Comparison of ENCODE assay signal across 20 cellular contexts in the genomic region with DNA sequence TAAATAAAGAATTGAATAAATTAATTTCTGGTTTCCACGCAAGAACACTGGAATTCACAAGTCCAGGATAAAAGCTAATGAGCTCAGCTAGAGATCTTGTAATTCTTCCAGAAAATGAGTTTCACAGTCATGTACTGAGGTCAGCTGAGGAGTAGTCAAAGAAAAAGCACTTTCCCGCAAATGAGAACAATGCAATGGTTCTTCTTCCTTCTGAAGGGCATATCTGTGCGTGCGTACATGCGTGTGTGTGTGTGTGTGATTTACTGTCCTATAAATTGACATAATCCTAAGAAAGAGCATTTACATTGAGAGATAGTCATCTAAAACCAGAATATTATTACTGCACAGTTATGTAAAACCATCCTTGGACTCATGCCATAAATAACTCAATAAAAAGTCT.
A peak's percentile ranks its signal among the peaks of the same experiment; 100 is the strongest.
DNase-seq lines count a peak whose midpoint lies in the region; ATAC-seq and TF ChIP-seq lines count a peak whose summit lies in the region.
"Had no signal": no experiment of that assay in that cellular context is flagged by ENCODE, and none has a peak within 500 bp of the region (broad histone marks: within the 10 kb centered on the region; RNA-seq: fewer than 3 reads in every experiment).

No MANE protein-coding gene starts in this region.

- no peak overlapping the region for H3K27ac Mint-ChIP-seq in MCF 10A (ENCODE audit: low read depth, unreplicated experiment)
- H3K27ac Mint-ChIP-seq: B cell; CD4-positive, CD25-positive, alpha-beta regulatory T cell; CD8-positive, alpha-beta T cell; H9 had no signal

- H3K4me3 ChIP-seq in PC-3 (ENCODE audit: low read length) (no peak overlapping the region), SK-N-MC (no peak overlapping the region), body of pancreas (no peak overlapping the region)
- H3K4me3 ChIP-seq: BLaER1, GM12878, GM23248 had no signal

- H3K9ac ChIP-seq in PC-3 (ENCODE audit: low read length), result no peak overlapping the region
- H3K9ac ChIP-seq in SK-N-MC (ENCODE audit: insufficient read length), result no peak overlapping the region
- H3K9ac ChIP-seq: BLaER1, GM23248 had no signal

- no peaks in the 10 kb centered on the region for H3F3A ChIP-seq in PC-3 (ENCODE audit: low read length, unreplicated experiment)

- DNase-seq in PC-3 (peak; percentile 17), SK-N-MC (ENCODE audit: low read depth, low spot score) (peak; percentile 67), foreskin melanocyte (peak; percentile 97), GOT3 (lab: John Stamatoyannopoulos, UW) (no peak), MCF 10A (ENCODE audit: unreplicated experiment) (no peak), NCI-H82 treated with DMSO at 0.1 percent for 48 hours (lab: John Stamatoyannopoulos, UW; ENCODE audit: unreplicated experiment) (no peak), body of pancreas (no peak)
- DNase-seq: CD4-positive, CD25-positive, alpha-beta regulatory T cell; CD8-positive, alpha-beta T cell; DMS 273 treated with DMSO at 0.1 percent for 48 hours; DMS79; EL; GDM1; GM23248; H9 had no signal

- H3K4me1 Mint-ChIP-seq in MCF 10A (ENCODE audit: insufficient read depth, unreplicated experiment), result no peaks in the 10 kb centered on the region
- H3K4me1 Mint-ChIP-seq: B cell; CD4-positive, CD25-positive, alpha-beta regulatory T cell; H9 had no signal

- WGBS in body of pancreas, 2 donors, result 65 to 81% methylated on average over 5 of the region's 5 CpGs

- H3K4me3 Mint-ChIP-seq in MCF 10A (ENCODE audit: unreplicated experiment), result no peak overlapping the region
- H3K4me3 Mint-ChIP-seq: B cell; CD4-positive, CD25-positive, alpha-beta regulatory T cell; CD8-positive, alpha-beta T cell; H9 had no signal

- no peak for TF ChIP-seq POLR2A in body of pancreas (IDR thresholded peaks at IDR 0.05)

- TF ChIP-seq CTCF in PC-3 (conservative IDR thresholded peaks at IDR 0.05; ENCODE audit: low read depth, low read length), result no peak
- no peak for TF ChIP-seq CTCF in MCF 10A (IDR thresholded peaks at IDR 0.05; ENCODE audit: unreplicated experiment)
- no peak for TF ChIP-seq CTCF in body of pancreas (IDR thresholded peaks at IDR 0.05)

- intact Hi-C loops in PC-3 (cut with micrococcal nuclease) (no loop called here), MCF 10A (cut with micrococcal nuclease) (no loop called here), body of pancreas (cut with DNase I) (no loop called here)

- CTCF ChIA-PET in PC-3 (lab: Charles Lee), result no interaction called here
- CTCF ChIA-PET in MCF 10A (lab: Yijun Ruan, JAX), result interaction anchor here (0.6 kb wide), 1 partner anchor 1994 kb away, joined by 3 read pairs; no protein-coding TSS in a partner anchor

- no peaks in the 10 kb centered on the region for H3K9me3 Mint-ChIP-seq in MCF 10A (ENCODE audit: unreplicated experiment)
- H3K9me3 Mint-ChIP-seq: H9 had no signal

- H3K27me3 ChIP-seq in PC-3 (ENCODE audit: low read length) (no peaks in the 10 kb centered on the region), body of pancreas (no peaks in the 10 kb centered on the region)
- H3K27me3 ChIP-seq: BLaER1 had no signal

- POLR2A ChIA-PET in PC-3 (lab: Charles Lee; ENCODE audit: unreplicated experiment) (no interaction called here), MCF 10A (lab: Yijun Ruan, JAX) (no interaction called here)

- H3K27ac ChIP-seq in PC-3 (ENCODE audit: low read length) (no peak overlapping the region), SK-N-MC (no peak overlapping the region), body of pancreas (no peak overlapping the region)
- H3K27ac ChIP-seq: BLaER1, C4-2B, GM23248 had no signal

- H4K20me1 ChIP-seq in PC-3 (ENCODE audit: low read length), result no peaks in the 10 kb centered on the region
- H4K20me1 ChIP-seq: BLaER1 had no signal

- H3K36me3 ChIP-seq in PC-3 (ENCODE audit: low read depth, low read length) (no peaks in the 10 kb centered on the region), SK-N-MC (ENCODE audit: insufficient read depth, low read length) (no peaks in the 10 kb centered on the region), body of pancreas (replicated peaks in 1 of 2; ENCODE audit: insufficient read depth in 1 of 2, low read depth in 2 of 2) (no peaks in the 10 kb centered on the region)
- H3K36me3 ChIP-seq: BLaER1 had no signal

- no peaks in the 10 kb centered on the region for H3K79me2 ChIP-seq in PC-3 (ENCODE audit: low read length)

- BruUV-seq in PC-3 (replicated peaks; lab: Mats Ljungman, UMichigan) (no TSS peak), MCF 10A (replicated peaks; lab: Mats Ljungman, UMichigan) (no TSS peak)

- no peaks in the 10 kb centered on the region for H3K4me1 ChIP-seq in PC-3 (ENCODE audit: insufficient read depth, low read length)
- H3K4me1 ChIP-seq in body of pancreas, result no peaks in the 10 kb centered on the region
- H3K4me1 ChIP-seq: BLaER1 had no signal

- H3K9me3 ChIP-seq in PC-3 (ENCODE audit: low read length) (no peaks in the 10 kb centered on the region), SK-N-MC (ENCODE audit: low read depth, low read length) (no peaks in the 10 kb centered on the region), body of pancreas (no peaks in the 10 kb centered on the region)
- H3K9me3 ChIP-seq: BLaER1 had no signal

- peak; percentile 18; the same call in 1 of the 2 replicates for ATAC-seq in PC-3
- no peak for ATAC-seq in body of pancreas
- ATAC-seq: CD8-positive, alpha-beta T cell; GM12878; HCT116 had no signal

- H3K27me3 Mint-ChIP-seq in MCF 10A (ENCODE audit: insufficient read depth, unreplicated experiment), result no peaks in the 10 kb centered on the region
- H3K27me3 Mint-ChIP-seq: B cell; CD4-positive, CD25-positive, alpha-beta regulatory T cell had no signal

- no peak overlapping the region for H2AFZ ChIP-seq in PC-3 (ENCODE audit: low read length)
- H2AFZ ChIP-seq: GM23248 had no signal

- H3K36me3 Mint-ChIP-seq in MCF 10A (ENCODE audit: insufficient read depth, unreplicated experiment), result no peaks in the 10 kb centered on the region
- H3K36me3 Mint-ChIP-seq: CD4-positive, CD25-positive, alpha-beta regulatory T cell; CD8-positive, alpha-beta T cell had no signal

- H3K9me2 ChIP-seq in PC-3 (replicated peaks; ENCODE audit: low read length), result no peaks in the 10 kb centered on the region

- H3K4me2 ChIP-seq in PC-3 (ENCODE audit: low read length), result no peak overlapping the region
- H3K4me2 ChIP-seq: BLaER1 had no signal

Comparison
In these comparisons a context has a peak if more than half of its experiments do, and no peak if none do; other contexts are left out.
1. DNase-seq: peak in PC-3 (single experiment), SK-N-MC (single experiment) and foreskin melanocyte (single experiment); none in GOT3 (single experiment), MCF 10A (single experiment), NCI-H82 treated with DMSO at 0.1 percent for 48 hours (single experiment) and body of pancreas (0 of 4).